ENCODE assay signal across 9 cellular contexts in the genomic region with DNA sequence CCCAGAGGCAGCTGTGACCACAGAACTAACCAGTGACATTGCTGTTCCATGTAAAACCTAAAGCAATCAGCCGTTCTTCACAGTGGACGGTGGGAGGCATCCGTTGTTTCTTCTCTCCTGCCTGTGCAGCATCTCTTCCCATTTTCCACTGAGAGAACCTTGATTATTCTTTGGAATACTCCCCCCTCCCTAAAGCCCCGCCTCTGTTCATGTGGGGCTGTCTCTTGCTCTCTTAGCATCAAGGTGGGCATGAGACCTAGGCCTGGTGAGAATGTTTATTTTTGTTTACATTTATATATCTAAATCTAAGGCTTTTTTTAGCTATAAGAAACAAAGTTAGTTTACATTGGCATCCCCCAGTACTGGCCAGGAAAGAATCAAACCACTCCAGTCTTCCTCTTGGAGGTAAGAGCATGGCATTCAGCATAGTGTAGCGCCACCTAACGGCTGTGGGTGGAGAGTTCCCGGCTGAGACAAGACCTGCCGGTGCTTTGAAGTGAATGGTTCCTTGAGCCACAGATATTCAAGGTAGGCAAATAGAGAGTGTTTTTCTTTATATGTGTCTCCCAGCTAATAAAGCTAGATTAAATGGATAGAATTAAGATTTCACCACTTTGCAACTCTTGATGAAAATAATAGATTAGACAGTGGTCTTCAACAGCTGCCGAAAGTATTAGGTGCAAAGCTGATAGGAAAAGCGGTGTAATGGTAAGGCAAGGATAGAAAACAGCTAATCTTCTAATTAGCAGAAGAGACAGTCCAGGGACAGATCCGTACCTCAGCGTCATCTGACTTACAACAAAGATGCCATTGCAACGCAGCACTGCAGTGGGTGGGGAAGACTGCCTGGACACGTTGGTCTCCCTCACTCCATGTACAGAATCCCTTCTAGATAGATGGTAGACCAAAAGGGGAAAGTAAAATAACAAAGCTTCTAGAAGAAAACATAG.
A peak's percentile ranks its signal among the peaks of the same experiment; 100 is the strongest.
DNase-seq lines count a peak whose midpoint lies in the region; ATAC-seq and TF ChIP-seq lines count a peak whose summit lies in the region.
"Had no signal": no experiment of that assay in that cellular context is flagged by ENCODE, and none has a peak within 500 bp of the region (broad histone marks: within the 10 kb centered on the region; RNA-seq: fewer than 3 reads in every experiment).

No MANE protein-coding gene starts in this region.

- H3T11ph ChIP-seq in H9 (ENCODE audit: low read length) = no peak overlapping the region

- peaks cover 14 to 17% of the 10 kb centered on the region in 2 experiments for H3K4me1 Mint-ChIP-seq in H9

- H3K36me3 ChIP-seq in adipocyte (ENCODE audit: control insufficient read depth, insufficient read depth, low read length, severe bottlenecking) = peaks cover 81% of the 10 kb centered on the region

- no peak overlapping the region for H2BK120ac ChIP-seq in H9 (ENCODE audit: low read depth, low read length, poor library complexity, severe bottlenecking)

- H3K4ac ChIP-seq in H9 (ENCODE audit: low read depth, low read length) = no peak overlapping the region

- no peak overlapping the region for H3K23ac ChIP-seq in H9 (ENCODE audit: insufficient read length, low read depth, low read length)

- H2BK20ac ChIP-seq in H9 (ENCODE audit: low read depth, low read length, poor library complexity, severe bottlenecking) = no peak overlapping the region

- no peaks in the 10 kb centered on the region for H3K79me2 ChIP-seq in H9 (ENCODE audit: insufficient read depth, low read length)

- H3K27me3 Mint-ChIP-seq in H9 (ENCODE audit: low read depth) = no peaks in the 10 kb centered on the region; the same call in 1 of the 2 replicates

- ATAC-seq in left ventricle myocardium superior (peak; percentile 83), HG02970 (IDR thresholded peaks at IDR 0.05; ENCODE audit: low FRiP score, unreplicated experiment) (no peak)

- no peak overlapping the region for H2BK15ac ChIP-seq in H9 (ENCODE audit: low read depth, low read length)

- no peak overlapping the region for H3K56ac ChIP-seq in H9 (ENCODE audit: insufficient read length, low read depth, low read length)

- H3K4me2 ChIP-seq in H9 (ENCODE audit: insufficient read depth, insufficient read length, low read length) = no peak overlapping the region

- H3K9me3 Mint-ChIP-seq in H9 = peaks cover 0 to 3% of the 10 kb centered on the region in 2 experiments; a peak in 1 of 5 replicates

- intact Hi-C loops in left ventricle myocardium superior (cut with micrococcal nuclease) = loop anchor here (10.0 kb wide), 1 partner anchor 305 kb away; no protein-coding TSS in a partner anchor

- H4K91ac ChIP-seq in H9 (ENCODE audit: insufficient read length, low read depth, low read length) = no peak overlapping the region

- H3K4me3 Mint-ChIP-seq in H9 = no peak overlapping the region

- H3K4me1 ChIP-seq in H9 (ENCODE audit: insufficient read depth, low read length) = no peaks in the 10 kb centered on the region; the same call in 1 of the 2 replicates
- H3K4me1 ChIP-seq in adipocyte (ENCODE audit: control insufficient read depth, insufficient read depth, low read length) = no peaks in the 10 kb centered on the region

- H3K14ac ChIP-seq in H9 (ENCODE audit: insufficient read depth, low read length) = no peak overlapping the region

- H3K9me3 ChIP-seq in H9 (ENCODE audit: control insufficient read depth, low read depth, low read length) (no peaks in the 10 kb centered on the region), adipocyte (ENCODE audit: control insufficient read depth, low read length) (peaks cover 5% of the 10 kb centered on the region)

- no peaks in the 10 kb centered on the region for H3K27me3 ChIP-seq in H9 (ENCODE audit: insufficient read depth, low read length)
- no peaks in the 10 kb centered on the region for H3K27me3 ChIP-seq in adipocyte (replicated peaks; ENCODE audit: control insufficient read depth, insufficient read depth, low read length)

- H3K23me2 ChIP-seq in H9 (ENCODE audit: insufficient read length, low read depth, low read length, poor library complexity, severe bottlenecking) = no peaks in the 10 kb centered on the region

- DNase-seq in Caki2 (ENCODE audit: low read depth) = peak; percentile 32
- peak; percentile 80 for DNase-seq in H9
- DNase-seq in NCI-H226 = peak; percentile 56
- peak; percentile 80 for DNase-seq in adipocyte (ENCODE audit: low read depth)
- peak; percentile 72 for DNase-seq in left ventricle myocardium superior
- DNase-seq in retinal pigment epithelial cell (ENCODE audit: low read depth) = no peak
- no peak for DNase-seq in DMS79 (lab: John Stamatoyannopoulos, UW)

- H3K27ac Mint-ChIP-seq in H9 = no peak overlapping the region

- H4K8ac ChIP-seq in H9 (replicated peaks; ENCODE audit: insufficient read length, low read depth, low read length) = no peak overlapping the region

- H3K18ac ChIP-seq in H9 (ENCODE audit: insufficient read length, low read depth, low read length) = no peak overlapping the region

- no peak overlapping the region for H4K5ac ChIP-seq in H9 (ENCODE audit: insufficient read length, low read depth, low read length)

- H2BK12ac ChIP-seq in H9 (ENCODE audit: insufficient read length, low read depth, low read length) = no peak overlapping the region

- H2BK5ac ChIP-seq in H9 (ENCODE audit: insufficient read length, low read length) = no peak overlapping the region

- H4K20me1 ChIP-seq in H9 (ENCODE audit: control insufficient read depth, insufficient read depth, insufficient read length) = no peaks in the 10 kb centered on the region

- TF ChIP-seq CTCF in H9 (conservative IDR thresholded peaks at IDR 0.05) (peak; percentile 97), retinal pigment epithelial cell (conservative IDR thresholded peaks at IDR 0.05; ENCODE audit: low read depth, low read length) (peak; percentile 99)

- H3K79me1 ChIP-seq in H9 (ENCODE audit: insufficient read depth, low read depth, low read length, poor library complexity, severe bottlenecking) = no peaks in the 10 kb centered on the region

- peaks cover 6 to 9% (median 8%) of the 10 kb centered on the region in 3 experiments; a peak in 5 of 7 replicates for H3K36me3 Mint-ChIP-seq in H9 (ENCODE audit: insufficient read depth in 1 of 3, low read depth in 3 of 3)

- whole genome bisulfite sequencing in H9 (ENCODE audit: extremely low coverage, insufficient read length, low lambda C conversion rate) = no CpG with 5 or more reads among the region's 14 CpGs

- H3K4me3 ChIP-seq in adipocyte (ENCODE audit: low read length) = no peak overlapping the region
- no peak overlapping the region for H3K4me3 ChIP-seq in retinal pigment epithelial cell (ENCODE audit: low read length)
- H3K4me3 ChIP-seq: skin epidermis had no signal

- in situ Hi-C loops in Caki2 (cut with HindIII; ENCODE audit: low pct_unique_long_range_greater_than_20kb, low sequenced_read_pairs) = no loop called here

- no peak overlapping the region for H3K27ac ChIP-seq in H9 (ENCODE audit: insufficient read length, low read depth, low read length)
- H3K27ac ChIP-seq: skin epidermis had no signal

- H3K9ac ChIP-seq in H9 (ENCODE audit: extremely low read depth, insufficient read length, low read length) (no peak overlapping the region), adipocyte (ENCODE audit: low read length) (no peak overlapping the region)

- H2AK5ac ChIP-seq in H9 (ENCODE audit: insufficient read length, low read length) = no peak overlapping the region

- H2AFZ ChIP-seq in H9 (ENCODE audit: low read length) = no peak overlapping the region

Comparison
In these comparisons a context has a peak if more than half of its experiments do, and no peak if none do; other contexts are left out.
1. DNase-seq: peak in Caki2 (single experiment), H9 (single experiment), NCI-H226 (single experiment), adipocyte (single experiment) and left ventricle myocardium superior (single experiment); none in retinal pigment epithelial cell (single experiment) and DMS79 (single experiment).